Comparison of ENCODE assay signal across 1 cellular context in genomic region chr4:4433941-4434340, GRCh38.
TF ChIP-seq lines count a peak whose summit lies in the region.

No MANE protein-coding gene starts in this region.

TF ChIP-seq in SK-N-SH treated with all-trans-retinoic acid at 6 μM for 48 hours, 23 proteins besides CTCF, POLR2A, EP300 and RAD21 (continued from another document):
- TF ChIP-seq TSHZ2 (CRISPR knock-in tag; IDR thresholded peaks at IDR 0.05) = no peak
- TF ChIP-seq ESRRG (CRISPR knock-in tag; IDR thresholded peaks at IDR 0.05) = no peak
- TF ChIP-seq PPARA (CRISPR knock-in tag; IDR thresholded peaks at IDR 0.05; ENCODE audit: borderline replicate concordance) = no peak
